1 cellular context compared by ENCODE assay signal in the genomic region with DNA sequence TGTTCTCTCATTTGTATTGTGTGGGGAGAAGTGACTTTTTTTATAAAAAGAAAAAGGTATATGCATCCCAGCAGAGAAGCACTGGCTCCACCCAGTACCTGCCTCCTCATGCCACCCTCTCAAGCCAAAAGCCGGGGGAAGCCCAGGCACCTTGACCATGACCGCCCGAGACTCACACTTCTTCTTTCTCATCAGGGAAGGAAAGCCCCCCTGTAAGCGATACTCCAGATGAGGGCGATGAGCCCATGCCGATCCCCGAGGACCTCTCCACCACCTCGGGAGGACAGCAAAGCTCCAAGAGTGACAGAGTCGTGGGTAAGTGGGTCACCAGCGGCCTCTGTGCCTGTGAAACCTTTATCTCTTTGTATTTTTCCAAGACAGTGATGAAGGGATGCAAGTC.
TF ChIP-seq lines count a peak whose summit lies in the region.

No MANE protein-coding gene starts in this region.

TF ChIP-seq in GM23338, 12 proteins besides CTCF, POLR2A, EP300 and RAD21 (continued from another document):
- TF ChIP-seq ZNF462 (CRISPR knock-in tag; IDR thresholded peaks at IDR 0.05) (no peak), ZNF331 (CRISPR knock-in tag; IDR thresholded peaks at IDR 0.05; ENCODE audit: low read depth) (no peak), EZH2phosphoT487 (IDR thresholded peaks at IDR 0.05; ENCODE audit: unreplicated experiment) (no peak), NANOG (IDR thresholded peaks at IDR 0.05; ENCODE audit: borderline replicate concordance) (no peak), ZNF114 (CRISPR knock-in tag; IDR thresholded peaks at IDR 0.05) (no peak), POLR2AphosphoS5 (IDR thresholded peaks at IDR 0.05; ENCODE audit: low read depth) (no peak), EZH2 (IDR thresholded peaks at IDR 0.05; ENCODE audit: low read depth, unreplicated experiment) (no peak)
- TF ChIP-seq, protein P1, sequence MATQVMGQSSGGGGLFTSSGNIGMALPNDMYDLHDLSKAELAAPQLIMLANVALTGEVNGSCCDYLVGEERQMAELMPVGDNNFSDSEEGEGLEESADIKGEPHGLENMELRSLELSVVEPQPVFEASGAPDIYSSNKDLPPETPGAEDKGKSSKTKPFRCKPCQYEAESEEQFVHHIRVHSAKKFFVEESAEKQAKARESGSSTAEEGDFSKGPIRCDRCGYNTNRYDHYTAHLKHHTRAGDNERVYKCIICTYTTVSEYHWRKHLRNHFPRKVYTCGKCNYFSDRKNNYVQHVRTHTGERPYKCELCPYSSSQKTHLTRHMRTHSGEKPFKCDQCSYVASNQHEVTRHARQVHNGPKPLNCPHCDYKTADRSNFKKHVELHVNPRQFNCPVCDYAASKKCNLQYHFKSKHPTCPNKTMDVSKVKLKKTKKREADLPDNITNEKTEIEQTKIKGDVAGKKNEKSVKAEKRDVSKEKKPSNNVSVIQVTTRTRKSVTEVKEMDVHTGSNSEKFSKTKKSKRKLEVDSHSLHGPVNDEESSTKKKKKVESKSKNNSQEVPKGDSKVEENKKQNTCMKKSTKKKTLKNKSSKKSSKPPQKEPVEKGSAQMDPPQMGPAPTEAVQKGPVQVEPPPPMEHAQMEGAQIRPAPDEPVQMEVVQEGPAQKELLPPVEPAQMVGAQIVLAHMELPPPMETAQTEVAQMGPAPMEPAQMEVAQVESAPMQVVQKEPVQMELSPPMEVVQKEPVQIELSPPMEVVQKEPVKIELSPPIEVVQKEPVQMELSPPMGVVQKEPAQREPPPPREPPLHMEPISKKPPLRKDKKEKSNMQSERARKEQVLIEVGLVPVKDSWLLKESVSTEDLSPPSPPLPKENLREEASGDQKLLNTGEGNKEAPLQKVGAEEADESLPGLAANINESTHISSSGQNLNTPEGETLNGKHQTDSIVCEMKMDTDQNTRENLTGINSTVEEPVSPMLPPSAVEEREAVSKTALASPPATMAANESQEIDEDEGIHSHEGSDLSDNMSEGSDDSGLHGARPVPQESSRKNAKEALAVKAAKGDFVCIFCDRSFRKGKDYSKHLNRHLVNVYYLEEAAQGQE (IDR thresholded peaks at IDR 0.05; ENCODE audit: unreplicated experiment), result no peak
